In genomic region chr13:104105418-104106355, GRCh38 we compare ENCODE assay signal across 16 cellular contexts.
A peak's percentile ranks its signal among the peaks of the same experiment; 100 is the strongest.
DNase-seq lines count a peak whose midpoint lies in the region; ATAC-seq and TF ChIP-seq lines count a peak whose summit lies in the region.
"Had no signal": no experiment of that assay in that cellular context is flagged by ENCODE, and none has a peak within 500 bp of the region (broad histone marks: within the 10 kb centered on the region; RNA-seq: fewer than 3 reads in every experiment).

No MANE protein-coding gene starts in this region.

- H3K9ac ChIP-seq in PC-3 (ENCODE audit: low read length), result no peak overlapping the region

- H3K9me2 ChIP-seq in PC-3 (replicated peaks; ENCODE audit: low read length), result no peaks in the 10 kb centered on the region

- H3K9me3 ChIP-seq in PC-3 (ENCODE audit: low read length) (no peaks in the 10 kb centered on the region), body of pancreas (no peaks in the 10 kb centered on the region)

- peak overlapping the region; percentile 32 for H3K4me2 ChIP-seq in PC-3 (ENCODE audit: low read length)

- H3K36me3 ChIP-seq in PC-3 (ENCODE audit: low read depth, low read length) (no peaks in the 10 kb centered on the region), body of pancreas (replicated peaks in 1 of 2; ENCODE audit: insufficient read depth in 1 of 2, low read depth in 2 of 2) (no peaks in the 10 kb centered on the region)

- POLR2A ChIA-PET in PC-3 (lab: Charles Lee; ENCODE audit: unreplicated experiment), result no interaction called here

- H4K20me1 ChIP-seq in PC-3 (ENCODE audit: low read length), result no peaks in the 10 kb centered on the region

- DNase-seq in PC-3, result peak; percentile 9
- peak; percentile 71 to 86 (median 76) for DNase-seq in body of pancreas
- DNase-seq in kidney tubule cell (ENCODE audit: low spot score), result peak; percentile 72
- peak; percentile 52 for DNase-seq in renal cortical epithelial cell (ENCODE audit: low read depth)
- DNase-seq in GOT3 (lab: John Stamatoyannopoulos, UW), result no peak
- no peak for DNase-seq in MV-4-11 (lab: John Stamatoyannopoulos, UW)
- no peak for DNase-seq in NCI-H446 treated with DMSO at 0.1 percent for 48 hours (lab: John Stamatoyannopoulos, UW)
- DNase-seq: DMS53; H7; NCI-H187; NCI-H226; NCI-H526 treated with DMSO at 0.1 percent for 48 hours; NK-92 treated with Interleukin-12 subunit alpha and Interleukin-12 subunit beta, amount 100 ng/mL, for 24 hours had no signal

- H3F3A ChIP-seq in PC-3 (ENCODE audit: low read length, unreplicated experiment), result no peaks in the 10 kb centered on the region

- peaks cover 18% of the 10 kb centered on the region; the same call in 1 of the 2 replicates for H3K4me1 ChIP-seq in PC-3 (ENCODE audit: insufficient read depth, low read length)
- peaks cover 37% of the 10 kb centered on the region for H3K4me1 ChIP-seq in body of pancreas

- BruUV-seq in PC-3 (replicated peaks; lab: Mats Ljungman, UMichigan), result no TSS peak

- no peak for TF ChIP-seq CTCF in PC-3 (conservative IDR thresholded peaks at IDR 0.05; ENCODE audit: low read depth, low read length)
- TF ChIP-seq CTCF in body of pancreas (IDR thresholded peaks at IDR 0.05), result no peak

- 12 to 13% methylated on average over 7 of the region's 7 CpGs for WGBS in body of pancreas, 2 donors

- H3K27me3 ChIP-seq in PC-3 (ENCODE audit: low read length) (no peaks in the 10 kb centered on the region), body of pancreas (no peaks in the 10 kb centered on the region)

- CTCF ChIA-PET in PC-3 (lab: Charles Lee), result no interaction called here

- ATAC-seq in PC-3 (peak; percentile 40), body of pancreas (peak; percentile 97), GM18517 (IDR thresholded peaks at IDR 0.05; ENCODE audit: unreplicated experiment) (no peak)
- ATAC-seq: Right ventricle myocardium inferior had no signal

- intact Hi-C loops in PC-3 (cut with micrococcal nuclease), result loop anchor here (5.0 kb wide), 1 partner anchor 223 kb away; no protein-coding TSS in a partner anchor
- intact Hi-C loops in body of pancreas (cut with DNase I), result no loop called here

- H2AFZ ChIP-seq in PC-3 (ENCODE audit: low read length), result peak overlapping the region; percentile 73

- H3K4me3 ChIP-seq in PC-3 (ENCODE audit: low read length) (no peak overlapping the region), body of pancreas (no peak overlapping the region)

- peak in 2 of 3 donors; percentile 26 to 33 for TF ChIP-seq POLR2A in body of pancreas (IDR thresholded peaks at IDR 0.05)

- H3K27ac ChIP-seq in PC-3 (ENCODE audit: low read length), result peak overlapping the region; percentile 50
- peak overlapping the region; percentile 75 to 90 (median 87) for H3K27ac ChIP-seq in body of pancreas
- H3K27ac ChIP-seq: HL-60 had no signal

- no peaks in the 10 kb centered on the region for H3K79me2 ChIP-seq in PC-3 (ENCODE audit: low read length)

Comparison
In these comparisons a context has a peak if more than half of its experiments do, and no peak if none do; other contexts are left out.
1. DNase-seq: peak in PC-3 (single experiment), body of pancreas (4 of 4), kidney tubule cell (single experiment) and renal cortical epithelial cell (single experiment); none in GOT3 (single experiment), MV-4-11 (single experiment) and NCI-H446 treated with DMSO at 0.1 percent for 48 hours (single experiment).